In the genomic region with DNA sequence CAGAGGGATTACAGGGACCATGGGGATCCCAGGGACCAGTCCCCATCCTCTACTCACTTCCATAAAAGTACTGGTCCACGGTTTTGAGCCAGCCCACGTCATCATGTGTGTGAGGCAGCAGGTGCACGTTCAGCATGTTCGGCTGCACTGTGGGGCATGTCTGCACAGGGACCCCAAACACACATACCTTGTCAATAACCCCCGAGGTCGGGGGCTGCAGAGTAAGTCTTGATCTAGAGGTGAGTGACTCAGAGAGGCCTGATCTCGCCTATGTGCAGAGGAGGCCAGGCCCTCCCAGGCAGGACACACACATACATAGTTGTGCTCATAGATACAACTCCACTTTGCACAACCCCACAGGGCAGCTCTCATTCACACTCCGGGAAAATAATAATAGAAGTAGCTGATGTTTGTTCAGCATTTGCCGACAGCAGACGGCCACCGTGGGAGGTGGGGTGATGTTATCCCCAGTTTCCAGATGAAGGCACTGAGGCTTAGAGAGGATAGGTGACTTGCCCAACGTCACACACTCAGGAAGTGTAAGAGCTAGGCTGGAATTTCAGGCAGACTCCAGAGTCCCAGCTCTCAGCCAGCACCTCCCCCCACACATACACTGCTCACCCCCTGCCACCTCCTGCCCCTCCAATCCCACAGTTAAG, we compare ENCODE assay signal across 8 cellular contexts. TPM values are rescaled to one million over a fixed set of nuclear protein-coding genes. Genes with fewer than 3 reads are reported as not detected.
DNase-seq lines count a peak whose midpoint lies in the region; ATAC-seq and TF ChIP-seq lines count a peak whose summit lies in the region.

No MANE protein-coding gene starts in this region.

- TF ChIP-seq CTCF in CD4-positive, alpha-beta T cell (IDR thresholded peaks at IDR 0.05): no peak
- TF ChIP-seq CTCF in NB4 (IDR thresholded peaks at IDR 0.05; ENCODE audit: low read depth, low read length): no peak
- no peak for TF ChIP-seq CTCF in colonic mucosa (IDR thresholded peaks at IDR 0.05)
- no peak for TF ChIP-seq CTCF in natural killer cell (IDR thresholded peaks at IDR 0.05)

- intact Hi-C loops in CD4-positive, alpha-beta T cell (cut with DNase I, micrococcal nuclease): loop anchor here (2.0 to 5.0 kb wide), 5 partner anchors 33 to 743 kb away; a partner anchor contains a TSS
- intact Hi-C loops in colonic mucosa (cut with DNase I) (loop anchor here (5.0 kb wide), 1 partner anchor 103 kb away; no protein-coding TSS in a partner anchor), natural killer cell (cut with micrococcal nuclease) (loop anchor here (5.0 kb wide), 1 partner anchor 57 kb away; a partner anchor contains a TSS)

- H3K9me3 Mint-ChIP-seq in CD4-positive, alpha-beta T cell: no peaks in the 10 kb centered on the region
- H3K9me3 Mint-ChIP-seq in natural killer cell: no peaks in the 10 kb centered on the region

- no peaks in the 10 kb centered on the region for H3K36me3 ChIP-seq in colonic mucosa

- peak overlapping the region; percentile 98 for H3K27ac Mint-ChIP-seq in CD4-positive, alpha-beta T cell
- peak overlapping the region; percentile 98 for H3K27ac Mint-ChIP-seq in natural killer cell

- POLR2A ChIA-PET in CD4-positive, alpha-beta T cell (lab: Charles Lee): interaction anchor here (0.7 to 2.9 kb wide), 8 partner anchors 16 to 126 kb away, joined by 3 to 13 read pairs (median 5); a partner anchor contains a TSS

- H3K4me3 ChIP-seq in NB4 (ENCODE audit: low read depth, low read length): peak overlapping the region; percentile 98
- peak overlapping the region; percentile 97 for H3K4me3 ChIP-seq in colonic mucosa

- no peak for ATAC-seq in CD4-positive, alpha-beta T cell (ENCODE audit: poor library complexity)
- ATAC-seq in natural killer cell (no peak), HG03460 (IDR thresholded peaks at IDR 0.05; ENCODE audit: unreplicated experiment) (no peak), HG02763 (IDR thresholded peaks at IDR 0.05; ENCODE audit: unreplicated experiment) (no peak), HG03521 (IDR thresholded peaks at IDR 0.05; ENCODE audit: unreplicated experiment) (no peak)

- no peaks in the 10 kb centered on the region for H3K27me3 Mint-ChIP-seq in CD4-positive, alpha-beta T cell
- H3K27me3 Mint-ChIP-seq in natural killer cell (ENCODE audit: low read depth in 2 of 2): no peaks in the 10 kb centered on the region

- H3K27ac ChIP-seq in CD4-positive, alpha-beta T cell (ENCODE audit: low read depth, low read length): peak overlapping the region; percentile 85
- peak overlapping the region; percentile 71 for H3K27ac ChIP-seq in colonic mucosa

- peak overlapping the region; percentile 90 to 96 for H3K9ac ChIP-seq in colonic mucosa (ENCODE audit: low read depth in 2 of 2, low read length in 2 of 2)

- TF ChIP-seq POLR2A in NB4 (IDR thresholded peaks at IDR 0.05; ENCODE audit: extremely low read depth, insufficient read length): no peak

- H3K4me3 Mint-ChIP-seq in CD4-positive, alpha-beta T cell: peak overlapping the region; percentile 92
- peak overlapping the region; percentile 96 for H3K4me3 Mint-ChIP-seq in natural killer cell

- no peaks in the 10 kb centered on the region for H3K27me3 ChIP-seq in CD4-positive, alpha-beta T cell (ENCODE audit: control insufficient read depth, insufficient read depth, low read length)
- H3K27me3 ChIP-seq in colonic mucosa: no peaks in the 10 kb centered on the region

- H3K4me1 ChIP-seq in colonic mucosa: peaks cover 16% of the 10 kb centered on the region

- H3K36me3 Mint-ChIP-seq in CD4-positive, alpha-beta T cell (ENCODE audit: low read depth): peaks cover 55% of the 10 kb centered on the region
- H3K36me3 Mint-ChIP-seq in natural killer cell: no peaks in the 10 kb centered on the region

- no peaks in the 10 kb centered on the region for H3K9me3 ChIP-seq in CD4-positive, alpha-beta T cell (ENCODE audit: control insufficient read depth, low read length)
- no peaks in the 10 kb centered on the region for H3K9me3 ChIP-seq in colonic mucosa

- H3K4me1 Mint-ChIP-seq in CD4-positive, alpha-beta T cell (ENCODE audit: low read depth): peaks cover 48% of the 10 kb centered on the region
- peaks cover 41 to 52% of the 10 kb centered on the region in 2 donors for H3K4me1 Mint-ChIP-seq in natural killer cell

- CTCF ChIA-PET in CD4-positive, alpha-beta T cell (lab: Charles Lee): interaction anchor here (0.7 to 1.7 kb wide), 3 partner anchors 26 to 300 kb away, joined by 3 to 14 read pairs (median 4); no protein-coding TSS in a partner anchor

- no peak for DNase-seq in CD4-positive, alpha-beta T cell
- peak; percentile 36 for DNase-seq in NB4 (ENCODE audit: low read depth)
- no peak for DNase-seq in colonic mucosa
- no peak for DNase-seq in natural killer cell
- DNase-seq in medulla oblongata (ENCODE audit: extremely low spot score): no peak

RNA-seq across cellular contexts. Expression of a gene that starts 0.8 kb away (rescaled TPM):
- 100 to 1,000 TPM in 1 of 2 experiments, 10 to 100 TPM in 1; 95.9 to 109 TPM for total RNA-seq in CD4-positive, alpha-beta T cell
- total RNA-seq in colonic mucosa (10 to 100 TPM; 51.7 to 67.4 TPM), natural killer cell (100 to 1,000 TPM; 107 to 118 (median 112) TPM)

RNA-seq across cellular contexts. Expression of a gene that starts 0.8 kb away (rescaled TPM):
- 1 to 10 TPM; 6.5 to 6.6 TPM for total RNA-seq in CD4-positive, alpha-beta T cell
- total RNA-seq in colonic mucosa (10 to 100 TPM in 1 of 2 donors, 1 to 10 TPM in 1; 7.3 to 17.9 TPM), natural killer cell (10 to 100 TPM; 17.0 to 25.8 (median 25.1) TPM)

RNA-seq across cellular contexts. Expression of a gene that starts 15.9 kb away (rescaled TPM):
- 100 to 1,000 TPM; 112 to 113 TPM for total RNA-seq in CD4-positive, alpha-beta T cell
- total RNA-seq in colonic mucosa (10 to 100 TPM; 66.2 to 87.5 TPM), natural killer cell (100 to 1,000 TPM; 143 to 193 (median 145) TPM)

RNA-seq across cellular contexts. Expression of a gene that starts 22.0 kb away (rescaled TPM):
- not detected for total RNA-seq in CD4-positive, alpha-beta T cell
- total RNA-seq in colonic mucosa: not detected
- total RNA-seq in natural killer cell: not detected

RNA-seq across cellular contexts. Expression of a gene that starts 30.7 kb away (rescaled TPM):
- 1 to 10 TPM; 2.2 to 2.4 TPM for total RNA-seq in CD4-positive, alpha-beta T cell
- total RNA-seq in colonic mucosa (10 to 100 TPM in 1 of 2 donors, 1 to 10 TPM in 1; 6.5 to 10.3 TPM), natural killer cell (1 to 10 TPM; 2.2 to 3.2 (median 2.9) TPM)
